In genomic region chr13:80239116-80239515, GRCh38 we compare ENCODE assay signal across 24 cellular contexts.
"Had no signal": no experiment of that assay in that cellular context is flagged by ENCODE, and none has a peak within 500 bp of the region (broad histone marks: within the 10 kb centered on the region; RNA-seq: fewer than 3 reads in every experiment).

No MANE protein-coding gene starts in this region.

- H3K27me3 Mint-ChIP-seq: activated CD4-positive, alpha-beta T cell treated with anti-CD3 and anti-CD28 coated beads, Interleukin-2, amount 10 ng/mL, durations not matched to agents 7 days and 5 days; activated CD8-positive, alpha-beta T cell treated with anti-CD3 and anti-CD28 coated beads for 36 hours; activated naive CD4-positive, alpha-beta T cell treated with anti-CD3 and anti-CD28 coated beads, Interleukin-2, amount 50 U/mL, for 24 hours; activated naive CD8-positive, alpha-beta T cell treated with anti-CD3 and anti-CD28 coated beads, Interleukin-2, amount 50 U/mL, for 24 hours; activated T-helper 17 cell treated with anti-CD3 and anti-CD28 coated beads, Interleukin-2, amount 50 U/mL, for 72 hours; T-helper 17 cell had no signal

- ATAC-seq: activated CD8-positive, alpha-beta T cell treated with anti-CD3 and anti-CD28 coated beads for 36 hours; activated naive CD8-positive, alpha-beta T cell treated with anti-CD3 and anti-CD28 coated beads, Interleukin-2, amount 50 U/mL, for 24 hours; activated T-cell treated with anti-CD3 and anti-CD28 coated beads, Interleukin-2, amount 50 U/mL, for 4 hours; activated T-helper 17 cell treated with anti-CD3 and anti-CD28 coated beads, Interleukin-2, amount 50 U/mL, for 72 hours; foreskin keratinocyte; heart left ventricle; left ventricle myocardium superior; natural killer cell treated with Interleukin-12 subunit alpha and Interleukin-12 subunit beta and Interleukin-15 and Interleukin-18, amount 100 ng/mL, for 72 hours; right cardiac atrium; stimulated activated naive CD8-positive, alpha-beta T cell treated with anti-CD3 and anti-CD28 coated beads, Interleukin-15, Interleukin-2, amounts not matched to agents 100 U/mL and 50 U/mL, for 24 hours; T-helper 17 cell had no signal

- H3K36me3 Mint-ChIP-seq: activated naive CD4-positive, alpha-beta T cell treated with anti-CD3 and anti-CD28 coated beads, Interleukin-2, amount 50 U/mL, for 24 hours; natural killer cell treated with Interleukin-12 subunit alpha and Interleukin-12 subunit beta and Interleukin-15 and Interleukin-18, amount 100 ng/mL, for 72 hours had no signal

- H3K27ac Mint-ChIP-seq: activated CD4-positive, alpha-beta T cell treated with anti-CD3 and anti-CD28 coated beads, Interleukin-2, amount 10 ng/mL, durations not matched to agents 7 days and 5 days; activated CD8-positive, alpha-beta T cell treated with anti-CD3 and anti-CD28 coated beads for 36 hours; activated naive CD4-positive, alpha-beta T cell treated with anti-CD3 and anti-CD28 coated beads, Interleukin-2, amount 50 U/mL, for 24 hours; activated naive CD8-positive, alpha-beta T cell treated with anti-CD3 and anti-CD28 coated beads, Interleukin-2, amount 50 U/mL, for 24 hours; activated T-helper 17 cell treated with anti-CD3 and anti-CD28 coated beads, Interleukin-2, amount 50 U/mL, for 72 hours; natural killer cell treated with Interleukin-12 subunit alpha and Interleukin-12 subunit beta and Interleukin-15 and Interleukin-18, amount 100 ng/mL, for 72 hours; T-helper 17 cell had no signal

- H3K4me1 ChIP-seq: foreskin keratinocyte, testis had no signal

- H3K27me3 ChIP-seq: esophagus muscularis mucosa, foreskin keratinocyte, heart left ventricle, spleen, testis, transverse colon had no signal

- H3K4me3 Mint-ChIP-seq: activated CD4-positive, alpha-beta T cell treated with anti-CD3 and anti-CD28 coated beads, Interleukin-2, amount 10 ng/mL, durations not matched to agents 7 days and 5 days; activated CD8-positive, alpha-beta T cell treated with anti-CD3 and anti-CD28 coated beads for 36 hours; activated naive CD4-positive, alpha-beta T cell treated with anti-CD3 and anti-CD28 coated beads, Interleukin-2, amount 50 U/mL, for 24 hours; activated naive CD8-positive, alpha-beta T cell treated with anti-CD3 and anti-CD28 coated beads, Interleukin-2, amount 50 U/mL, for 24 hours; activated T-cell treated with anti-CD3 and anti-CD28 coated beads, Interleukin-2, amount 50 U/mL, for 4 hours; activated T-helper 17 cell treated with anti-CD3 and anti-CD28 coated beads, Interleukin-2, amount 50 U/mL, for 72 hours; natural killer cell treated with Interleukin-12 subunit alpha and Interleukin-12 subunit beta and Interleukin-15 and Interleukin-18, amount 100 ng/mL, for 72 hours; T-helper 17 cell had no signal

- H3K27ac ChIP-seq: esophagus muscularis mucosa, foreskin keratinocyte, heart left ventricle, spleen, testis, transverse colon had no signal

- H3K4me1 Mint-ChIP-seq: activated CD4-positive, alpha-beta T cell treated with anti-CD3 and anti-CD28 coated beads, Interleukin-2, amount 10 ng/mL, durations not matched to agents 7 days and 5 days; activated naive CD4-positive, alpha-beta T cell treated with anti-CD3 and anti-CD28 coated beads, Interleukin-2, amount 50 U/mL, for 24 hours; activated naive CD8-positive, alpha-beta T cell treated with anti-CD3 and anti-CD28 coated beads, Interleukin-2, amount 50 U/mL, for 24 hours; activated T-helper 17 cell treated with anti-CD3 and anti-CD28 coated beads, Interleukin-2, amount 50 U/mL, for 72 hours; T-helper 17 cell had no signal

- H3K36me3 ChIP-seq: esophagus muscularis mucosa, heart left ventricle, spleen, transverse colon had no signal

- H3K9me3 ChIP-seq: esophagus muscularis mucosa, heart left ventricle, spleen, testis, transverse colon had no signal

- H3K9me3 Mint-ChIP-seq: activated CD4-positive, alpha-beta T cell treated with anti-CD3 and anti-CD28 coated beads, Interleukin-2, amount 10 ng/mL, durations not matched to agents 7 days and 5 days; activated CD8-positive, alpha-beta T cell treated with anti-CD3 and anti-CD28 coated beads for 36 hours; activated T-helper 17 cell treated with anti-CD3 and anti-CD28 coated beads, Interleukin-2, amount 50 U/mL, for 72 hours; natural killer cell treated with Interleukin-12 subunit alpha and Interleukin-12 subunit beta and Interleukin-15 and Interleukin-18, amount 100 ng/mL, for 72 hours had no signal

- H3K4me3 ChIP-seq: esophagus muscularis mucosa, heart left ventricle, spleen, testis, transverse colon had no signal

- DNase-seq: activated CD4-positive, alpha-beta T cell treated with anti-CD3 and anti-CD28 coated beads for 1 hour; activated CD4-positive, alpha-beta T cell treated with anti-CD3 and anti-CD28 coated beads, Interleukin-2, amount 10 ng/mL, durations not matched to agents 7 days and 5 days; activated CD8-positive, alpha-beta T cell treated with anti-CD3 and anti-CD28 coated beads for 36 hours; activated gamma-delta T cell treated with Interleukin-2 at 50 U/mL for 16 hours; activated naive CD8-positive, alpha-beta T cell treated with anti-CD3 and anti-CD28 coated beads, Interleukin-2, amount 50 U/mL, for 24 hours; activated T-cell treated with anti-CD3 and anti-CD28 coated beads, Interleukin-2, amount 50 U/mL, for 4 hours; amygdala; caudate nucleus; cortex of kidney; heart left ventricle; left ventricle myocardium superior; posterior cingulate gyrus; right cardiac atrium; spleen; stimulated activated naive CD8-positive, alpha-beta T cell treated with anti-CD3 and anti-CD28 coated beads, Interleukin-15, Interleukin-2, amounts not matched to agents 100 U/mL and 50 U/mL, for 24 hours; T-helper 17 cell; T1000; testis; transverse colon had no signal
